9 cellular contexts compared by ENCODE assay signal in the genomic region with DNA sequence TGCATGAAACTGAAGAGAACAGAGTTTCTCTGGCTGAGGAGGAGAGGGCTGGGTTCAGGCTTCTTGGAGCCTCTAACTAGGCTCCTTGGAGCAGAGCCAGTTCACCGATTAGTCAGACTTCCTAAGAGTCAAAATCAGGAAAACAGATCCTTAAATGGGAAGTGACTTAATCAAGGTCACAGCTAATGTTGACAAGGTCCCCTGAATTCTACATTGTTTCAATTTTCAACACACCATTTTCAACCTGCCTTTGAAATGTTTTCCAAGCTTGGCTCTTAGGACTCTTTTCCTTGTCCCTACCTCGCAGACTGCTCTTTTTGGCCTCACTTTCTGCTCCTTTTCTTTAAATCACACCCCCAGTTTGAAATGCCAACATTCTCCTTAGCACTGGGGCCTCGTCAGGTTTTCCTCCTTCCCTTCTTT. TPM values are rescaled to one million over a fixed set of nuclear protein-coding genes. Genes with fewer than 3 reads are reported as not detected.
DNase-seq lines count a peak whose midpoint lies in the region; ATAC-seq and TF ChIP-seq lines count a peak whose summit lies in the region.
"Had no signal": no experiment of that assay in that cellular context is flagged by ENCODE, and none has a peak within 500 bp of the region (broad histone marks: within the 10 kb centered on the region; RNA-seq: fewer than 3 reads in every experiment).

No MANE protein-coding gene starts in this region.

- peak; percentile 95 for DNase-seq in HS-27A (ENCODE audit: low read depth)
- DNase-seq in brain microvascular endothelial cell = peak; percentile 91
- DNase-seq in left colon = peak; percentile 50 to 56
- DNase-seq in thoracic aorta (ENCODE audit: low spot score) = peak; percentile 87
- DNase-seq in NOMO-1 treated with dmso at 0.1 percent for 144 hours (lab: John Stamatoyannopoulos, UW; ENCODE audit: unreplicated experiment) = no peak
- no peak for DNase-seq in NCI-H345 (lab: John Stamatoyannopoulos, UW)
- DNase-seq: stimulated activated CD8-positive, alpha-beta memory T cell treated with anti-CD3 and anti-CD28 coated beads, Interleukin-4, amount 100 ng/mL, for 48 hours had no signal

- intact Hi-C loops in left colon (cut with DNase I, micrococcal nuclease) = loop anchor here in 1 of 2 donors (10.0 kb wide), 1 partner anchor 89 kb away; no protein-coding TSS in a partner anchor

- no peaks in the 10 kb centered on the region for H3K36me3 ChIP-seq in brain microvascular endothelial cell (replicated peaks)
- H3K36me3 ChIP-seq in thoracic aorta = no peaks in the 10 kb centered on the region

- in situ Hi-C loops in brain microvascular endothelial cell (cut with HindIII; ENCODE audit: low pct_ligation_motif_present, low sequenced_read_pairs) = no loop called here

- H3K4me3 ChIP-seq in brain microvascular endothelial cell (ENCODE audit: low read depth, low read length) = no peak overlapping the region
- peak overlapping the region; percentile 37 for H3K4me3 ChIP-seq in thoracic aorta

- peaks cover 36 to 57% of the 10 kb centered on the region in 2 donors for H3K4me1 ChIP-seq in thoracic aorta (ENCODE audit: control insufficient read depth in 1 of 2, low read depth in 2 of 2)

- H3K27me3 ChIP-seq in brain microvascular endothelial cell (replicated peaks) = no peaks in the 10 kb centered on the region
- H3K27me3 ChIP-seq in thoracic aorta (replicated peaks; ENCODE audit: insufficient read depth) = no peaks in the 10 kb centered on the region

- H3K9me3 ChIP-seq in thoracic aorta = no peaks in the 10 kb centered on the region

- H3K27ac ChIP-seq in brain microvascular endothelial cell (peak overlapping the region; percentile 89), thoracic aorta (peak overlapping the region; percentile 91 to 98)

- TF ChIP-seq CTCF in brain microvascular endothelial cell (IDR thresholded peaks at IDR 0.05; ENCODE audit: low read depth, low read length, missing control alignments) (no peak), thoracic aorta (IDR thresholded peaks at IDR 0.05) (no peak)

- peak; percentile 25 for ATAC-seq in left colon
- peak; percentile 52 for ATAC-seq in thoracic aorta (ENCODE audit: insufficient number of reproducible peaks, low FRiP score, low read depth)
- ATAC-seq in HG03025 (IDR thresholded peaks at IDR 0.05; ENCODE audit: low FRiP score, unreplicated experiment) = no peak
- ATAC-seq in GM21619 (IDR thresholded peaks at IDR 0.05; ENCODE audit: unreplicated experiment) = no peak

RNA-seq across cellular contexts. Expression of a gene that starts 16.3 kb away (rescaled TPM):
- total RNA-seq in left colon = not detected
- total RNA-seq in thoracic aorta = not detected

RNA-seq across cellular contexts. Expression of a gene that starts 28.2 kb away (rescaled TPM):
- 10 to 100 TPM in 1 of 2 donors, 1 to 10 TPM in 1; 3.2 to 11.9 TPM for total RNA-seq in left colon
- total RNA-seq in thoracic aorta = 100 to 1,000 TPM in 1 of 2 donors, 10 to 100 TPM in 1; 68.1 to 197 TPM

RNA-seq across cellular contexts. Expression of a gene that starts 36.4 kb away (rescaled TPM):
- total RNA-seq in left colon (10 to 100 TPM; 45.6 to 54.1 TPM), thoracic aorta (10 to 100 TPM; 66.0 to 69.2 TPM)

Comparison
In these comparisons a context has a peak if more than half of its experiments do, and no peak if none do; other contexts are left out.
1. DNase-seq: peak in HS-27A (single experiment), brain microvascular endothelial cell (single experiment), left colon (2 of 2) and thoracic aorta (single experiment); none in NOMO-1 treated with dmso at 0.1 percent for 144 hours (single experiment) and NCI-H345 (single experiment).
2. ATAC-seq: peak in left colon (single experiment) and thoracic aorta (single experiment); none in HG03025 (single experiment) and GM21619 (single experiment).
3. RNA of a gene that starts 28.2 kb away (total RNA-seq): 68.1 to 197 TPM in thoracic aorta; 3.2 to 11.9 TPM in left colon; every median in the first group is over 4 times any median in the second.